ENCODE assay signal across 2 cellular contexts in the genomic region with DNA sequence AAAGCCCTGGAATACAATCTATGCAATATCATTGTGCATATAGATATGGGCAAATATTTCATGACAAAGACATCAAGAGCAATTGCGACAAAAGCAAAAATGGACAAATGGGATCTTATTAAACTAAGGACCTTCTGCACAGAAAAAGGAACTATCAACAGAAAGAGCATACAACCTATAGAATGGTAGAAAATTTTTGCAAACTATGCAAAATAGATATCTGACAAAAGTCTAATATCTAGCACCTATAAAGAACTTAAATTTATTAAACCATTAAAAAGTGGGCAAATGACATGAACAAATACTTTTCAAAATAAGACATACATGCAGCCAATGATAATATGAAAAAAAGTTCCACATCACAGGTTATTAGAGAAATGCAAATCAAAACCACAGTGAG.
A peak's percentile ranks its signal among the peaks of the same experiment; 100 is the strongest.
TF ChIP-seq lines count a peak whose summit lies in the region.

No MANE protein-coding gene starts in this region.

TF ChIP-seq in A549, 52 proteins besides CTCF, POLR2A, EP300 and RAD21:
- TF ChIP-seq, protein P1, sequence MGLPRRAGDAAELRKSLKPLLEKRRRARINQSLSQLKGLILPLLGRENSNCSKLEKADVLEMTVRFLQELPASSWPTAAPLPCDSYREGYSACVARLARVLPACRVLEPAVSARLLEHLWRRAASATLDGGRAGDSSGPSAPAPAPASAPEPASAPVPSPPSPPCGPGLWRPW (IDR thresholded peaks at IDR 0.05) = no peak
- TF ChIP-seq RARB (CRISPR knock-in tag; IDR thresholded peaks at IDR 0.05) (no peak), MAFK (IDR thresholded peaks at IDR 0.05; ENCODE audit: partially characterized antibody) (peak; percentile 56)

TF ChIP-seq in IMR-90, 13 proteins besides CTCF, POLR2A, EP300 and RAD21:
- TF ChIP-seq, protein P2, sequence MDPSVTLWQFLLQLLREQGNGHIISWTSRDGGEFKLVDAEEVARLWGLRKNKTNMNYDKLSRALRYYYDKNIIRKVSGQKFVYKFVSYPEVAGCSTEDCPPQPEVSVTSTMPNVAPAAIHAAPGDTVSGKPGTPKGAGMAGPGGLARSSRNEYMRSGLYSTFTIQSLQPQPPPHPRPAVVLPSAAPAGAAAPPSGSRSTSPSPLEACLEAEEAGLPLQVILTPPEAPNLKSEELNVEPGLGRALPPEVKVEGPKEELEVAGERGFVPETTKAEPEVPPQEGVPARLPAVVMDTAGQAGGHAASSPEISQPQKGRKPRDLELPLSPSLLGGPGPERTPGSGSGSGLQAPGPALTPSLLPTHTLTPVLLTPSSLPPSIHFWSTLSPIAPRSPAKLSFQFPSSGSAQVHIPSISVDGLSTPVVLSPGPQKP (IDR thresholded peaks at IDR 0.05; ENCODE audit: borderline replicate concordance, low read depth, low read length) = no peak
- TF ChIP-seq MAFK (IDR thresholded peaks at IDR 0.05; ENCODE audit: low read depth, low read length) = peak; percentile 83
